16 cellular contexts compared by ENCODE assay signal in the genomic region with DNA sequence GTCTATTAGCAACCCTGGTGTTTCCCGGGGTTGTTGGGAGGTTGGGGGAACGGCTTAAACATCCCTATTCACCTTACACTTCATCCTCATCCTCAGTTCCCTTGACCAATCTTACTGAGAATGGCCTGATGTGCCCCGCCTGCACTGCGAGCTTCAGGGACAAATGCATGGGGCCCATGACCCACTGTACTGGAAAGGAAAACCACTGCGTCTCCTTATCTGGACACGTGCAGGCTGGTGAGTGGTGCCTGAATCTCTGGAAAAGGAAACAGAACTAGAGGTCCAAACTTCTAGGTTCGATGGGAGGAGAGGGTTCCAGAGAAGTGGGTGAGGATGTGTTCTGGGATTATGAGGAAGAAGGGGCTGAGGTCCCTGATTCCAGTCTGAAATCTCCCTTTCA. TPM values are rescaled to one million over a fixed set of nuclear protein-coding genes. Genes with fewer than 3 reads are reported as not detected.
DNase-seq lines count a peak whose midpoint lies in the region; TF ChIP-seq lines count a peak whose summit lies in the region.
"Had no signal": no experiment of that assay in that cellular context is flagged by ENCODE, and none has a peak within 500 bp of the region (broad histone marks: within the 10 kb centered on the region; RNA-seq: fewer than 3 reads in every experiment).

No MANE protein-coding gene starts in this region.

- no peaks in the 10 kb centered on the region for H3K9me3 Mint-ChIP-seq in activated naive CD4-positive, alpha-beta T cell treated with anti-CD3 and anti-CD28 coated beads, Interleukin-2, amount 10 ng/mL, durations not matched to agents 7 days and 5 days
- no peaks in the 10 kb centered on the region for H3K9me3 Mint-ChIP-seq in activated naive CD8-positive, alpha-beta T cell treated with anti-CD3 and anti-CD28 coated beads for 36 hours
- H3K9me3 Mint-ChIP-seq in mesothelial cell of epicardium = no peaks in the 10 kb centered on the region
- H3K9me3 Mint-ChIP-seq: immature natural killer cell had no signal

- H3K4me1 ChIP-seq in tibial nerve = peaks cover 0 to 37% (median 7%) of the 10 kb centered on the region in 4 donors
- H3K4me1 ChIP-seq: HAP-1 had no signal

- TF ChIP-seq POLR2A in tibial nerve (IDR thresholded peaks at IDR 0.05) = no peak

- TF ChIP-seq CTCF in mesothelial cell of epicardium (IDR thresholded peaks at IDR 0.05; ENCODE audit: unreplicated experiment) = no peak
- no peak for TF ChIP-seq CTCF in tibial nerve (IDR thresholded peaks at IDR 0.05)
- no peak for TF ChIP-seq CTCF in WERI-Rb-1 (IDR thresholded peaks at IDR 0.05; ENCODE audit: low read depth, low read length)

- peak overlapping the region; percentile 86 for H3K4me3 Mint-ChIP-seq in activated naive CD4-positive, alpha-beta T cell treated with anti-CD3 and anti-CD28 coated beads, Interleukin-2, amount 10 ng/mL, durations not matched to agents 7 days and 5 days
- peak overlapping the region; percentile 49 for H3K4me3 Mint-ChIP-seq in activated naive CD8-positive, alpha-beta T cell treated with anti-CD3 and anti-CD28 coated beads for 36 hours
- H3K4me3 Mint-ChIP-seq in mesothelial cell of epicardium = peak overlapping the region; percentile 90

- peaks cover 24% of the 10 kb centered on the region for H3K27me3 Mint-ChIP-seq in activated naive CD4-positive, alpha-beta T cell treated with anti-CD3 and anti-CD28 coated beads, Interleukin-2, amount 10 ng/mL, durations not matched to agents 7 days and 5 days
- no peaks in the 10 kb centered on the region for H3K27me3 Mint-ChIP-seq in activated naive CD8-positive, alpha-beta T cell treated with anti-CD3 and anti-CD28 coated beads for 36 hours
- no peaks in the 10 kb centered on the region for H3K27me3 Mint-ChIP-seq in mesothelial cell of epicardium (ENCODE audit: low read depth)

- H3K36me3 ChIP-seq in tibial nerve = peaks cover 0 to 10% (median 0%) of the 10 kb centered on the region in 3 donors
- no peaks in the 10 kb centered on the region; the same call in 1 of the 2 replicates for H3K36me3 ChIP-seq in WERI-Rb-1
- H3K36me3 ChIP-seq: HAP-1 had no signal

- H3K36me3 Mint-ChIP-seq in activated naive CD4-positive, alpha-beta T cell treated with anti-CD3 and anti-CD28 coated beads, Interleukin-2, amount 10 ng/mL, durations not matched to agents 7 days and 5 days = no peaks in the 10 kb centered on the region
- H3K36me3 Mint-ChIP-seq in activated naive CD8-positive, alpha-beta T cell treated with anti-CD3 and anti-CD28 coated beads for 36 hours = peaks cover 24% of the 10 kb centered on the region
- H3K36me3 Mint-ChIP-seq in mesothelial cell of epicardium = peaks cover 17% of the 10 kb centered on the region

- peak overlapping the region; percentile 25 for H3K27ac Mint-ChIP-seq in activated naive CD4-positive, alpha-beta T cell treated with anti-CD3 and anti-CD28 coated beads, Interleukin-2, amount 10 ng/mL, durations not matched to agents 7 days and 5 days
- peak overlapping the region; percentile 86 for H3K27ac Mint-ChIP-seq in activated naive CD8-positive, alpha-beta T cell treated with anti-CD3 and anti-CD28 coated beads for 36 hours
- H3K27ac Mint-ChIP-seq in mesothelial cell of epicardium = peak overlapping the region; percentile 58

- DNase-seq in activated naive CD4-positive, alpha-beta T cell treated with anti-CD3 and anti-CD28 coated beads, Interleukin-2, amount 10 ng/mL, durations not matched to agents 7 days and 5 days = no peak
- no peak for DNase-seq in activated naive CD4-positive, alpha-beta T cell treated with anti-CD3 and anti-CD28 coated beads, Interleukin-2, amount 50 U/mL, for 16 hours
- DNase-seq in activated naive CD8-positive, alpha-beta T cell treated with anti-CD3 and anti-CD28 coated beads for 36 hours = no peak
- DNase-seq in mesothelial cell of epicardium (ENCODE audit: low spot score in 2 of 2, unreplicated experiment in 2 of 2) (no peak), tibial nerve (ENCODE audit: low spot score in 2 of 2) (no peak), DMS 273 treated with DMSO at 0.1 percent for 48 hours (lab: John Stamatoyannopoulos, UW) (no peak), WERI-Rb-1 (no peak)
- DNase-seq in stimulated activated CD4-positive, alpha-beta T cell treated with anti-CD3 and anti-CD28 coated beads, Interleukin-15, amount 100 ng/mL, for 24 hours = no peak
- DNase-seq: anterior cingulate cortex, immature natural killer cell, Kasumi-1, NCI-H2171, nucleus accumbens had no signal

- H3K4me3 ChIP-seq in tibial nerve = peak overlapping the region in 1 of 4 donors; percentile 60
- no peak overlapping the region for H3K4me3 ChIP-seq in WERI-Rb-1 (ENCODE audit: low read depth, low read length)
- H3K4me3 ChIP-seq: HAP-1, SK-N-MC had no signal

- H3K27ac ChIP-seq in tibial nerve = peak overlapping the region in 3 of 4 donors; percentile 80 to 93 (median 89)
- no peak overlapping the region for H3K27ac ChIP-seq in WERI-Rb-1
- H3K27ac ChIP-seq: epithelial cell of prostate, SK-N-MC had no signal

- 67 to 74% methylated on average over 7 of the region's 7 CpGs for WGBS in tibial nerve, 2 donors

- TF ChIP-seq EP300 in tibial nerve (IDR thresholded peaks at IDR 0.05) = no peak

- no peaks in the 10 kb centered on the region for H3K27me3 ChIP-seq in tibial nerve
- H3K27me3 ChIP-seq in WERI-Rb-1 (ENCODE audit: insufficient read depth, low read depth, severe bottlenecking) = no peaks in the 10 kb centered on the region

- CTCF ChIA-PET in activated naive CD4-positive, alpha-beta T cell treated with anti-CD3 and anti-CD28 coated beads, Interleukin-2, amount 10 ng/mL, durations not matched to agents 7 days and 5 days (lab: Charles Lee) = interaction anchor here (6.4 kb wide), 1 partner anchor 14 kb away, joined by 40 read pairs; a partner anchor contains a TSS

- peaks cover 32% of the 10 kb centered on the region for H3K4me1 Mint-ChIP-seq in activated naive CD4-positive, alpha-beta T cell treated with anti-CD3 and anti-CD28 coated beads, Interleukin-2, amount 10 ng/mL, durations not matched to agents 7 days and 5 days
- H3K4me1 Mint-ChIP-seq in activated naive CD8-positive, alpha-beta T cell treated with anti-CD3 and anti-CD28 coated beads for 36 hours = peaks cover 28% of the 10 kb centered on the region
- peaks cover 27% of the 10 kb centered on the region for H3K4me1 Mint-ChIP-seq in mesothelial cell of epicardium

- H3K9me3 ChIP-seq in tibial nerve = no peaks in the 10 kb centered on the region
- H3K9me3 ChIP-seq in WERI-Rb-1 (ENCODE audit: severe bottlenecking) = no peaks in the 10 kb centered on the region
- H3K9me3 ChIP-seq: HAP-1 had no signal

RNA-seq across cellular contexts. Expression of a gene that starts 5.9 kb away (rescaled TPM):
- 10 to 100 TPM; 14.3 to 16.8 TPM for total RNA-seq in activated naive CD8-positive, alpha-beta T cell treated with anti-CD3 and anti-CD28 coated beads for 36 hours
- total RNA-seq in mesothelial cell of epicardium = 12.6 to 14.5 TPM (median 13.8 TPM) in 3 replicates
- 10 to 100 TPM in 3 of 4 donors, 1 to 10 TPM in 1; 7.5 to 45.7 (median 21.6) TPM for total RNA-seq in tibial nerve

RNA-seq across cellular contexts. Expression of a gene that starts 6.1 kb away (rescaled TPM):
- 10 to 100 TPM; 35.4 to 36.8 TPM for total RNA-seq in activated naive CD8-positive, alpha-beta T cell treated with anti-CD3 and anti-CD28 coated beads for 36 hours
- 52.3 to 58.5 TPM (median 56.1 TPM) in 3 replicates for total RNA-seq in mesothelial cell of epicardium
- total RNA-seq in tibial nerve = 10 to 100 TPM; 18.6 to 30.6 (median 25.7) TPM

RNA-seq across cellular contexts. Expression of a gene that starts 14.5 kb away (rescaled TPM):
- total RNA-seq in activated naive CD8-positive, alpha-beta T cell treated with anti-CD3 and anti-CD28 coated beads for 36 hours = 10 to 100 TPM; 19.8 to 24.6 TPM
- total RNA-seq in mesothelial cell of epicardium (41.1 to 42.2 TPM (median 41.4 TPM) in 3 replicates), tibial nerve (10 to 100 TPM; 21.6 to 26.1 (median 23.6) TPM)

RNA-seq across cellular contexts. Expression of a gene that starts 14.9 kb away (rescaled TPM):
- total RNA-seq in activated naive CD8-positive, alpha-beta T cell treated with anti-CD3 and anti-CD28 coated beads for 36 hours = 10 to 100 TPM; 11.7 to 14.9 TPM
- 11.4 to 12.6 TPM (median 12.6 TPM) in 3 replicates for total RNA-seq in mesothelial cell of epicardium
- 10 to 100 TPM in 3 of 4 donors, 1 to 10 TPM in 1; 9.9 to 18.8 (median 15.2) TPM for total RNA-seq in tibial nerve

RNA-seq across cellular contexts. Expression of a gene that starts 30.4 kb away (rescaled TPM):
- total RNA-seq in activated naive CD8-positive, alpha-beta T cell treated with anti-CD3 and anti-CD28 coated beads for 36 hours = under 1 TPM; 0.54 to 0.60 TPM
- total RNA-seq in mesothelial cell of epicardium (0.36 to 0.63 TPM (median 0.58 TPM) in 3 replicates), tibial nerve (under 1 TPM; 0.20 to 0.84 (median 0.52) TPM)

Comparison
In these comparisons a context has a peak if more than half of its experiments do, and no peak if none do; other contexts are left out.
1. H3K27ac Mint-ChIP-seq: peak in every context shown above with its lines; median percentile 86 in activated naive CD8-positive, alpha-beta T cell treated with anti-CD3 and anti-CD28 coated beads for 36 hours; 58 in mesothelial cell of epicardium; 25 in activated naive CD4-positive, alpha-beta T cell treated with anti-CD3 and anti-CD28 coated beads, Interleukin-2, amount 10 ng/mL, durations not matched to agents 7 days and 5 days.